8 cellular contexts compared by ENCODE assay signal in genomic region chr4:88613417-88613875, GRCh38. TPM values are rescaled to one million over a fixed set of nuclear protein-coding genes. Genes with fewer than 3 reads are reported as not detected.
DNase-seq lines count a peak whose midpoint lies in the region; ATAC-seq, FAIRE-seq and TF ChIP-seq lines count a peak whose summit lies in the region.

No MANE protein-coding gene starts in this region.

- CTCF ChIA-PET in activated CD4-positive, alpha-beta T cell treated with anti-CD3 and anti-CD28 coated beads for 36 hours (lab: Charles Lee), result interaction anchor here (0.5 to 2.1 kb wide), 14 partner anchors 12 to 410 kb away, joined by 3 to 6 read pairs (median 3); no protein-coding TSS in a partner anchor

- peaks cover 23% of the 10 kb centered on the region for H3K36me3 Mint-ChIP-seq in activated CD4-positive, alpha-beta T cell treated with anti-CD3 and anti-CD28 coated beads for 36 hours (ENCODE audit: low read depth)
- H3K36me3 Mint-ChIP-seq in osteocyte (ENCODE audit: unreplicated experiment), result peaks cover 4% of the 10 kb centered on the region

- 10 to 21% (median 14%) methylated on average over 5 of the region's 5 CpGs for WGBS in small intestine, 3 donors

- H3K27me3 ChIP-seq in small intestine (ENCODE audit: control insufficient read depth in 2 of 2, insufficient read depth in 2 of 2, low read length in 2 of 2), result no peaks in the 10 kb centered on the region

- FAIRE-seq in small intestine (lab: Jason Lieb, UNC), result no peak

- peak overlapping the region; percentile 90 for H3K27ac Mint-ChIP-seq in activated CD4-positive, alpha-beta T cell treated with anti-CD3 and anti-CD28 coated beads for 36 hours
- H3K27ac Mint-ChIP-seq in osteocyte (ENCODE audit: unreplicated experiment), result no peak overlapping the region

- H3K9me3 Mint-ChIP-seq in activated CD4-positive, alpha-beta T cell treated with anti-CD3 and anti-CD28 coated beads for 36 hours (ENCODE audit: low read depth), result no peaks in the 10 kb centered on the region
- H3K9me3 Mint-ChIP-seq in osteocyte (ENCODE audit: unreplicated experiment), result no peaks in the 10 kb centered on the region

- H3K4me1 Mint-ChIP-seq in activated CD4-positive, alpha-beta T cell treated with anti-CD3 and anti-CD28 coated beads for 36 hours, result peaks cover 78% of the 10 kb centered on the region
- peaks cover 28% of the 10 kb centered on the region for H3K4me1 Mint-ChIP-seq in osteocyte (ENCODE audit: unreplicated experiment)

- H3K4me1 ChIP-seq in small intestine (ENCODE audit: control insufficient read depth in 2 of 2, insufficient read depth in 1 of 2, low read depth in 1 of 2, low read length in 1 of 2), result peaks cover 3 to 17% of the 10 kb centered on the region in 2 donors

- intact Hi-C loops in activated CD4-positive, alpha-beta T cell treated with anti-CD3 and anti-CD28 coated beads for 36 hours (cut with DNase I, micrococcal nuclease), result loop anchor here (1.0 to 10.0 kb wide), 3 partner anchors 20 to 681 kb away; no protein-coding TSS in a partner anchor

- no peaks in the 10 kb centered on the region for H3K36me3 ChIP-seq in small intestine (ENCODE audit: control insufficient read depth in 2 of 2, insufficient read depth in 2 of 2, low read length in 2 of 2)

- peak; percentile 75 for ATAC-seq in activated CD4-positive, alpha-beta T cell treated with anti-CD3 and anti-CD28 coated beads for 36 hours

- peak overlapping the region; percentile 100 for H3K27ac ChIP-seq in epithelial cell of prostate
- peak overlapping the region in 1 of 2 donors; percentile 22 for H3K27ac ChIP-seq in small intestine (ENCODE audit: low read depth in 1 of 2, low read length in 1 of 2)

- H3K4me3 ChIP-seq in Jurkat, Clone E6-1 (ENCODE audit: low read length), result peak overlapping the region; percentile 11; the same call in 1 of the 2 replicates
- H3K4me3 ChIP-seq in small intestine (ENCODE audit: low read depth in 1 of 2, low read length in 2 of 2), result no peak overlapping the region

- POLR2A ChIA-PET in activated CD4-positive, alpha-beta T cell treated with anti-CD3 and anti-CD28 coated beads for 36 hours (lab: Charles Lee), result interaction anchor here (0.6 kb wide), 1 partner anchor 1616 kb away, joined by 8 read pairs; no protein-coding TSS in a partner anchor

- H3K9me3 ChIP-seq in small intestine (ENCODE audit: control insufficient read depth, low read depth), result no peaks in the 10 kb centered on the region

- peak overlapping the region; percentile 59 for H3K4me3 Mint-ChIP-seq in activated CD4-positive, alpha-beta T cell treated with anti-CD3 and anti-CD28 coated beads for 36 hours
- no peak overlapping the region for H3K4me3 Mint-ChIP-seq in osteocyte (ENCODE audit: unreplicated experiment)

- no peak for TF ChIP-seq CTCF in osteocyte (IDR thresholded peaks at IDR 0.05)

- DNase-seq in activated CD4-positive, alpha-beta T cell treated with anti-CD3 and anti-CD28 coated beads for 36 hours, result peak; percentile 43
- no peak for DNase-seq in activated CD4-positive, alpha-beta T cell treated with anti-CD3 and anti-CD28 coated beads, Interleukin-2, amount 50 U/mL, for 4 hours
- DNase-seq in Jurkat, Clone E6-1 (ENCODE audit: low read depth, low spot score), result peak; percentile 75
- DNase-seq in T-helper 1 cell (peak in 3 of 5 donors; percentile 23 to 80 (median 50)), epithelial cell of prostate (ENCODE audit: low read depth, low spot score) (no peak), small intestine (peak; percentile 48), HuH-7 (ENCODE audit: low spot score) (no peak), osteocyte (ENCODE audit: extremely low spot score, unreplicated experiment) (no peak)

- no peaks in the 10 kb centered on the region for H3K27me3 Mint-ChIP-seq in activated CD4-positive, alpha-beta T cell treated with anti-CD3 and anti-CD28 coated beads for 36 hours
- H3K27me3 Mint-ChIP-seq in osteocyte (ENCODE audit: unreplicated experiment), result no peaks in the 10 kb centered on the region

RNA-seq across cellular contexts. Expression of gene HERC3, which starts 21.2 kb away (rescaled TPM):
- total RNA-seq in activated CD4-positive, alpha-beta T cell treated with anti-CD3 and anti-CD28 coated beads for 36 hours, result 10 to 100 TPM; 26.2 to 41.8 TPM
- polyA plus RNA-seq in Jurkat, Clone E6-1 (2012; ENCODE audit: insufficient read depth, insufficient read length), result 9.2 TPM
- 10 to 100 TPM in 1 of 3 donors, 1 to 10 TPM in 2; 6.6 to 12.7 (median 8.5) TPM for polyA plus RNA-seq in small intestine
- total RNA-seq in osteocyte, result 15.4 and 16.0 TPM in 2 replicates

Comparison
In these comparisons a context has a peak if more than half of its experiments do, and no peak if none do; other contexts are left out.
1. DNase-seq: peak in activated CD4-positive, alpha-beta T cell treated with anti-CD3 and anti-CD28 coated beads for 36 hours (single experiment), Jurkat, Clone E6-1 (single experiment), T-helper 1 cell (3 of 5) and small intestine (single experiment); none in activated CD4-positive, alpha-beta T cell treated with anti-CD3 and anti-CD28 coated beads, Interleukin-2, amount 50 U/mL, for 4 hours (0 of 2), epithelial cell of prostate (single experiment), HuH-7 (single experiment) and osteocyte (single experiment).